ENCODE assay signal across 2 cellular contexts in genomic region chr6:71388846-71389543, GRCh38.
TF ChIP-seq lines count a peak whose summit lies in the region.

No MANE protein-coding gene starts in this region.

TF ChIP-seq in endothelial cell of umbilical vein, 7 proteins besides CTCF, POLR2A, EP300 and RAD21:
- no peak for TF ChIP-seq POLR2AphosphoS5 (IDR thresholded peaks at IDR 0.05; ENCODE audit: insufficient read depth, low read depth, low read length)
- TF ChIP-seq FOS (IDR thresholded peaks at IDR 0.05; ENCODE audit: borderline replicate concordance, insufficient read depth, low read length), result no peak
- TF ChIP-seq MAX (IDR thresholded peaks at IDR 0.05; ENCODE audit: insufficient read depth, insufficient read length), result no peak
- TF ChIP-seq GATA2 (IDR thresholded peaks at IDR 0.05; ENCODE audit: insufficient read depth, insufficient read length, low read depth, low read length), result no peak
- TF ChIP-seq EZH2 (IDR thresholded peaks at IDR 0.05; ENCODE audit: borderline replicate concordance, low read depth, low read length, severe bottlenecking), result no peak
- no peak for TF ChIP-seq MYC (IDR thresholded peaks at IDR 0.05; ENCODE audit: low read depth, low read length)
- no peak for TF ChIP-seq JUN (IDR thresholded peaks at IDR 0.05; ENCODE audit: borderline replicate concordance, insufficient read depth, insufficient read length, low read depth)

TF ChIP-seq in GM23338, 12 proteins besides CTCF, POLR2A, EP300 and RAD21:
- TF ChIP-seq ZNF114 (CRISPR knock-in tag; IDR thresholded peaks at IDR 0.05) (no peak), EZH2phosphoT487 (IDR thresholded peaks at IDR 0.05; ENCODE audit: unreplicated experiment) (no peak), EZH2 (IDR thresholded peaks at IDR 0.05; ENCODE audit: low read depth, unreplicated experiment) (no peak), NANOG (IDR thresholded peaks at IDR 0.05; ENCODE audit: borderline replicate concordance) (no peak), STAT1 (IDR thresholded peaks at IDR 0.05; ENCODE audit: unreplicated experiment) (no peak), POLR2AphosphoS5 (IDR thresholded peaks at IDR 0.05; ENCODE audit: low read depth) (no peak)
